Comparison of ENCODE assay signal across 19 cellular contexts in genomic region chr20:10784337-10785183, GRCh38.
DNase-seq lines count a peak whose midpoint lies in the region; ATAC-seq, FAIRE-seq and TF ChIP-seq lines count a peak whose summit lies in the region.
"Had no signal": no experiment of that assay in that cellular context is flagged by ENCODE, and none has a peak within 500 bp of the region (broad histone marks: within the 10 kb centered on the region; RNA-seq: fewer than 3 reads in every experiment).

No MANE protein-coding gene starts in this region.

- H3K4me3 ChIP-seq in adrenal gland: no peak overlapping the region
- H3K4me3 ChIP-seq: cardiac muscle cell, gastrocnemius medialis, skin epidermis had no signal

- no peak for TF ChIP-seq POLR2A in adrenal gland (IDR thresholded peaks at IDR 0.05)

- ATAC-seq in GM18520 (IDR thresholded peaks at IDR 0.05; ENCODE audit: unreplicated experiment): no peak
- ATAC-seq: stimulated activated naive CD8-positive, alpha-beta T cell treated with anti-CD3 and anti-CD28 coated beads, Interleukin-15, Interleukin-2, amounts not matched to agents 100 U/mL and 50 U/mL, for 24 hours had no signal

- H3K4me1 ChIP-seq in adrenal gland (replicated peaks in 1 of 2): no peaks in the 10 kb centered on the region

- no peaks in the 10 kb centered on the region for H3K9me3 ChIP-seq in adrenal gland (replicated peaks in 1 of 3)
- H3K9me3 ChIP-seq: gastrocnemius medialis had no signal

- peak; percentile 92 for FAIRE-seq in islet of Langerhans (lab: Jason Lieb, UNC)
- FAIRE-seq: D721Med had no signal

- DNase-seq in COR-L47 (lab: John Stamatoyannopoulos, UW) (peak; percentile 36), NCI-H1417 (lab: John Stamatoyannopoulos, UW) (peak in 2 of 3 experiments; percentile 52 to 75), SHP77 treated with DMSO at 0.1 percent for 48 hours (lab: John Stamatoyannopoulos, UW) (peak; percentile 49), NCI-H2196 treated with DMSO at 0.1 percent for 48 hours (lab: John Stamatoyannopoulos, UW; ENCODE audit: unreplicated experiment) (no peak), adrenal gland (no peak)
- no peak for DNase-seq in activated CD4-positive, alpha-beta T cell treated with anti-CD3 and anti-CD28 coated beads, Interleukin-2, amount 50 U/mL, for 1 hour
- DNase-seq: activated B cell treated with CpG ODN at 0.5 μM for 24 hours; activated CD8-positive, alpha-beta memory T cell treated with anti-CD3 and anti-CD28 coated beads, Interleukin-2, amount 50 U/mL, for 4 hours; effector memory CD4-positive, alpha-beta T cell; gastrocnemius medialis; KBM-7; midbrain; NCI-H187; stimulated activated naive CD8-positive, alpha-beta T cell treated with anti-CD3 and anti-CD28 coated beads, Interleukin-15, Interleukin-2, amounts not matched to agents 100 U/mL and 50 U/mL, for 24 hours had no signal

- 88 to 92% (median 89%) methylated on average over 8 of the region's 8 CpGs for WGBS in adrenal gland, 4 donors

- intact Hi-C loops in adrenal gland (cut with DNase I): no loop called here

- no peak for TF ChIP-seq CTCF in adrenal gland (IDR thresholded peaks at IDR 0.05)

- no peak overlapping the region for H3K27ac ChIP-seq in adrenal gland
- H3K27ac ChIP-seq: cardiac muscle cell, gastrocnemius medialis had no signal

- no peaks in the 10 kb centered on the region for H3K27me3 ChIP-seq in adrenal gland
- H3K27me3 ChIP-seq: cardiac muscle cell, gastrocnemius medialis had no signal

- no peaks in the 10 kb centered on the region for H3K36me3 ChIP-seq in adrenal gland (replicated peaks in 1 of 2)
- H3K36me3 ChIP-seq: cardiac muscle cell, gastrocnemius medialis had no signal

Comparison
In these comparisons a context has a peak if more than half of its experiments do, and no peak if none do; other contexts are left out.
1. DNase-seq: peak in COR-L47 (single experiment), NCI-H1417 (2 of 3) and SHP77 treated with DMSO at 0.1 percent for 48 hours (single experiment); none in NCI-H2196 treated with DMSO at 0.1 percent for 48 hours (single experiment), adrenal gland (0 of 7) and activated CD4-positive, alpha-beta T cell treated with anti-CD3 and anti-CD28 coated beads, Interleukin-2, amount 50 U/mL, for 1 hour (single experiment).